8 cellular contexts compared by ENCODE assay signal in the genomic region with DNA sequence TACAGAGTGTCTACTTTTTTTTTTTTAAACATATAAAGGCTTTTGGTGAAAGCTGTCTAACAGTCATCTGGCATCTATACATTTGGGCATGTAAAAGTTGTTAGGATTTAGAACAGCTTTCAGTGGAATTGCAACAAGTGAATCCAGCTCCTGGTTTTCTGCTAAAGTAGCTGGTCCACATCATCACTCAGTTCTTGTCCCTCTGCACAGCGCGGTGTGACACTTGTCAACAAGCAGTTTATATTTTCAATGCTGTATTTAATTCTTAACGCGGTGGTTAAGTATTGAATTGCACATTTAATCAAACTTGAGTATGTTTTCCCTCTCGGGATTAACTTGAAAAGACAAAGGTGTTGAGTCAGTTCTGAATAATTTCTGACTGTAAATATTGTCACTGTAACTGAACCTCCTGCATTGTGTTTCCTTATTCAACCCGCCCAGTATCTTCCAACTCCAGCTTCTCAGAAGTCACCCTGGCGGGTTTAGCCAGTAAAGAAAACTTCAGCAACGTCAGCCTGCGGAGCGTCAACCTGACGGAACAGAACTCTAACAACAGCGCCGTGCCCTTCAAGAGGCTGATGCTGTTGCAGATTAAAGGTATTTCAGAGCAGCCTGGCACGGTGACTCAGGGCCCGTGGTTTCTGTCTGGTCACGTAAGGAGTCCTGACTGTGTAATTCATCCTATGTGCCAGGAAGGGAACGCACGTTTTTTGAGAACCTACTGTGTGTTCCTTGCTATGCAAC.
DNase-seq lines count a peak whose midpoint lies in the region; ATAC-seq and TF ChIP-seq lines count a peak whose summit lies in the region.
"Not testable (repeated sequence)": the region's sequence is repeated elsewhere in the genome, so short reads cannot be mapped to it uniquely, and the experiment has no call there.

No MANE protein-coding gene starts in this region.

- RAD21 ChIA-PET in HCT116 (lab: Charles Lee; ENCODE audit: low non-redundant PET in 1 of 2, low total read pairs in 2 of 2, uncharacterized antibody in 2 of 2, unreplicated experiment in 2 of 2): not testable (repeated sequence)

- POLR2A ChIA-PET in HCT116 (lab: Charles Lee): interaction anchor here (1.0 kb wide), 1 partner anchor 8 kb away, joined by 3 read pairs; no protein-coding TSS in a partner anchor

- H4K20me1 ChIP-seq in HCT116 (ENCODE audit: insufficient read depth): not testable (repeated sequence)

- peak; percentile 93 for ATAC-seq in HCT116
- ATAC-seq in RWPE2 (ENCODE audit: low read depth): peak; percentile 97

- intact Hi-C loops in HCT116 (cut with micrococcal nuclease): not testable (repeated sequence)
- intact Hi-C loops in activated T-helper 2 cell treated with anti-CD3 and anti-CD28 coated beads, Interferon-gamma antibody, Interleukin-2, Interleukin-4, amounts not matched to agents 10 μg/mL and 5 μg/mL and 100 μg/mL, durations not matched to agents 14 hours and 24 hours and 36 hours (cut with micrococcal nuclease): loop anchor here (1.0 to 5.0 kb wide), 5 partner anchors 10 to 647 kb away; no protein-coding TSS in a partner anchor

- peak overlapping the region; percentile 77 for H2AFZ ChIP-seq in HCT116 (ENCODE audit: low read depth, low read length, poor library complexity, severe bottlenecking)

- H3K79me2 ChIP-seq in HCT116 (ENCODE audit: insufficient read depth, low read length): not testable (repeated sequence)

- not testable (repeated sequence) for H3K9me2 ChIP-seq in HCT116 (ENCODE audit: insufficient read depth)

- not testable (repeated sequence) for TF ChIP-seq POLR2A in HCT116 (IDR thresholded peaks at IDR 0.05; ENCODE audit: borderline replicate concordance, extremely low read depth, insufficient read depth, insufficient read length)

- H3K27ac ChIP-seq in HCT116 (ENCODE audit: low read depth, low read length): not testable (repeated sequence)
- H3K27ac ChIP-seq in RWPE2 (ENCODE audit: poor library complexity, severe bottlenecking): peak overlapping the region; percentile 39
- H3K27ac ChIP-seq in mesodermal cell (ENCODE audit: low read depth, low read length, severe bottlenecking): peak overlapping the region; percentile 16

- peaks cover 5 to 28% of the 10 kb centered on the region in 2 experiments; a peak in 3 of 4 replicates for H3K4me1 ChIP-seq in HCT116 (ENCODE audit: control insufficient read depth in 1 of 2, insufficient read depth in 2 of 2, low read length in 2 of 2)
- H3K4me1 ChIP-seq in RWPE2 (ENCODE audit: insufficient read depth, poor library complexity, severe bottlenecking); mesodermal cell (ENCODE audit: control insufficient read depth, insufficient read depth, low read length, poor library complexity, severe bottlenecking): not testable (repeated sequence)

- H3K27me3 ChIP-seq in HCT116 (ENCODE audit: insufficient read depth, low read length); RWPE2 (ENCODE audit: insufficient read depth, poor library complexity, severe bottlenecking): not testable (repeated sequence)

- 89 to 93% methylated on average over 14 to 18 of the region's 18 CpGs for WGBS in mesodermal cell (ENCODE audit: insufficient coverage in 2 of 2), 2 experiments

- TF ChIP-seq CTCF in HCT116 (IDR thresholded peaks at IDR 0.05 in 2 of 3, conservative IDR thresholded peaks at IDR 0.05 in 1 of 3; ENCODE audit: borderline replicate concordance in 1 of 3, insufficient read depth in 1 of 3, low read depth in 2 of 3, low read length in 2 of 3); RWPE2 (IDR thresholded peaks at IDR 0.05; ENCODE audit: poor library complexity, severe bottlenecking); chondrocyte (IDR thresholded peaks at IDR 0.05); type B pancreatic cell (conservative IDR thresholded peaks at IDR 0.05): not testable (repeated sequence)

- H3K4me3 ChIP-seq in HCT116 (replicated peaks in 1 of 2; ENCODE audit: low read depth in 1 of 2, low read length in 2 of 2): peak overlapping the region; percentile 11 to 41
- not testable (repeated sequence) for H3K4me3 ChIP-seq in RWPE2 (ENCODE audit: severe bottlenecking); mesodermal cell (ENCODE audit: extremely low read depth, insufficient read depth, low read length, poor library complexity, severe bottlenecking)

- CTCF ChIA-PET in HCT116 (lab: Charles Lee): interaction anchor here (1.0 to 2.5 kb wide), 4 partner anchors 8 to 27 kb away, joined by 3 to 12 read pairs (median 5); no protein-coding TSS in a partner anchor

- peaks cover 20% of the 10 kb centered on the region for H3K9me3 Mint-ChIP-seq in activated T-helper 2 cell treated with anti-CD3 and anti-CD28 coated beads, Interferon-gamma antibody, Interleukin-2, Interleukin-4, amounts not matched to agents 10 μg/mL and 5 μg/mL and 100 μg/mL, durations not matched to agents 14 hours and 24 hours and 36 hours
- H3K9me3 Mint-ChIP-seq in chondrocyte (ENCODE audit: low read depth); type B pancreatic cell: not testable (repeated sequence)

- BruUV-seq in HCT116 (replicated peaks; lab: Mats Ljungman, UMichigan): not testable (repeated sequence)

- not testable (repeated sequence) for H3K9me3 ChIP-seq in HCT116 (ENCODE audit: control insufficient read depth in 1 of 2, insufficient read depth in 1 of 2, low read depth in 1 of 2, low read length in 2 of 2); RWPE2 (ENCODE audit: severe bottlenecking); mesodermal cell (ENCODE audit: control insufficient read depth, low read length)

- H3K9ac ChIP-seq in HCT116 (ENCODE audit: low read length): peak overlapping the region; percentile 53

- peak; percentile 61 for DNase-seq in HCT116 (ENCODE audit: low read depth, low spot score)
- DNase-seq in RWPE2 (ENCODE audit: low spot score); chondrocyte (ENCODE audit: low spot score); type B pancreatic cell (ENCODE audit: extremely low spot score, unreplicated experiment): not testable (repeated sequence)
- DNase-seq in activated CD4-positive, alpha-beta T cell treated with anti-CD3 and anti-CD28 coated beads, Interleukin-2, amount 50 U/mL, for 1 hour: peak; percentile 63
- peak; percentile 70 for DNase-seq in activated T-helper 2 cell treated with anti-CD3 and anti-CD28 coated beads, Interferon-gamma antibody, Interleukin-2, Interleukin-4, amounts not matched to agents 10 μg/mL and 5 μg/mL and 100 μg/mL, durations not matched to agents 14 hours and 24 hours and 36 hours (ENCODE audit: low spot score)
- peak; percentile 74 for DNase-seq in stimulated activated CD4-positive, alpha-beta T cell treated with anti-CD3 and anti-CD28 coated beads, Interleukin-4, amount 100 ng/mL, for 1 hour

- H3K4me3 Mint-ChIP-seq in activated T-helper 2 cell treated with anti-CD3 and anti-CD28 coated beads, Interferon-gamma antibody, Interleukin-2, Interleukin-4, amounts not matched to agents 10 μg/mL and 5 μg/mL and 100 μg/mL, durations not matched to agents 14 hours and 24 hours and 36 hours (ENCODE audit: low read depth): peak overlapping the region; percentile 26
- H3K4me3 Mint-ChIP-seq in chondrocyte (ENCODE audit: unreplicated experiment); type B pancreatic cell: not testable (repeated sequence)

- not testable (repeated sequence) for H3K36me3 ChIP-seq in HCT116 (ENCODE audit: control insufficient read depth in 1 of 2, insufficient read depth in 2 of 2, low read length in 2 of 2); RWPE2 (ENCODE audit: low read depth); mesodermal cell (ENCODE audit: control insufficient read depth, insufficient read depth, low read length)

- H3K4me1 Mint-ChIP-seq in activated T-helper 2 cell treated with anti-CD3 and anti-CD28 coated beads, Interferon-gamma antibody, Interleukin-2, Interleukin-4, amounts not matched to agents 10 μg/mL and 5 μg/mL and 100 μg/mL, durations not matched to agents 14 hours and 24 hours and 36 hours (ENCODE audit: low read depth): peaks cover 84% of the 10 kb centered on the region
- H3K4me1 Mint-ChIP-seq in chondrocyte (ENCODE audit: low read depth) (peaks cover 12% of the 10 kb centered on the region), type B pancreatic cell (ENCODE audit: unreplicated experiment) (peaks cover 10% of the 10 kb centered on the region)

- peaks cover 86% of the 10 kb centered on the region for H3K36me3 Mint-ChIP-seq in activated T-helper 2 cell treated with anti-CD3 and anti-CD28 coated beads, Interferon-gamma antibody, Interleukin-2, Interleukin-4, amounts not matched to agents 10 μg/mL and 5 μg/mL and 100 μg/mL, durations not matched to agents 14 hours and 24 hours and 36 hours (ENCODE audit: low read depth)
- not testable (repeated sequence) for H3K36me3 Mint-ChIP-seq in chondrocyte (ENCODE audit: low read depth); type B pancreatic cell

- H3K4me2 ChIP-seq in HCT116 (ENCODE audit: low read length): peak overlapping the region; percentile 79

- H3K27ac Mint-ChIP-seq in activated T-helper 2 cell treated with anti-CD3 and anti-CD28 coated beads, Interferon-gamma antibody, Interleukin-2, Interleukin-4, amounts not matched to agents 10 μg/mL and 5 μg/mL and 100 μg/mL, durations not matched to agents 14 hours and 24 hours and 36 hours: peak overlapping the region; percentile 94
- H3K27ac Mint-ChIP-seq in chondrocyte (ENCODE audit: unreplicated experiment): peak overlapping the region; percentile 78
- peak overlapping the region; percentile 43 for H3K27ac Mint-ChIP-seq in type B pancreatic cell

- not testable (repeated sequence) for H3K27me3 Mint-ChIP-seq in activated T-helper 2 cell treated with anti-CD3 and anti-CD28 coated beads, Interferon-gamma antibody, Interleukin-2, Interleukin-4, amounts not matched to agents 10 μg/mL and 5 μg/mL and 100 μg/mL, durations not matched to agents 14 hours and 24 hours and 36 hours (ENCODE audit: low read depth); chondrocyte (ENCODE audit: low read depth)
- H3K27me3 Mint-ChIP-seq in type B pancreatic cell: peaks cover 11% of the 10 kb centered on the region

- TF ChIP-seq RAD21 in HCT116 (IDR thresholded peaks at IDR 0.05; ENCODE audit: low read depth): not testable (repeated sequence)

TF ChIP-seq in HCT116, 20 proteins besides CTCF, POLR2A, EP300 and RAD21:
- TF ChIP-seq SP1 (IDR thresholded peaks at IDR 0.05; ENCODE audit: low read depth): peak; percentile 27; the same call in 1 of the 2 replicates
- TF ChIP-seq CBX3 (IDR thresholded peaks at IDR 0.05; ENCODE audit: low read depth): 0 out of 2 replicates have a peak, but pooled peaks have one; percentile 9
- peak; percentile 49; the same call in 1 of the 2 replicates for TF ChIP-seq FOSL1 (IDR thresholded peaks at IDR 0.05; ENCODE audit: low read depth)
- TF ChIP-seq JUND (IDR thresholded peaks at IDR 0.05): peak; percentile 44

Comparison
In these comparisons a context has a peak if more than half of its experiments do, and no peak if none do; other contexts are left out.
1. H3K27ac Mint-ChIP-seq: peak in every context shown above with its lines; median percentile 94 in activated T-helper 2 cell treated with anti-CD3 and anti-CD28 coated beads, Interferon-gamma antibody, Interleukin-2, Interleukin-4, amounts not matched to agents 10 μg/mL and 5 μg/mL and 100 μg/mL, durations not matched to agents 14 hours and 24 hours and 36 hours; 78 in chondrocyte; 43 in type B pancreatic cell.